Comparison of ENCODE assay signal across 21 cellular contexts in the genomic region with DNA sequence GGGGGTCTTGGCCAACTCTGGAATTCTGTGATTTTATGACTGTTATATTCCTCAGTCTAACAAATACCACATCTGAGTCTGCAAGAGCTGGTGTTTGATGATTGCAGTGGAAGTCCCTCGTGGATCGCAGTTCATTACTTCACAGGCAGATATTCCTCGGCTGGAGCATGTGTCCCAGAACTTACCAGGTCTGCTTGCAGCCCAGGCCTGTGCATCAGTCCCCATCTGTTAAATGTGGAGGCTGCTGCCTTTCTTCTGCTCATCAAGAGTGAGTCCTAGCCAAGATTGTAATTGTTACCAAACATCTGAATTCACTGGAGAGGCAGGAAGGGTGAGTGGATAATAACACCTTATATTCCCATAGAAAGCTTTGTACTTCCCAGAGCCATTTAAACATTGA.
"Had no signal": no experiment of that assay in that cellular context is flagged by ENCODE, and none has a peak within 500 bp of the region (broad histone marks: within the 10 kb centered on the region; RNA-seq: fewer than 3 reads in every experiment).

No MANE protein-coding gene starts in this region.

- DNase-seq: activated B cell treated with CpG ODN at 0.5 μM for 24 hours; activated CD4-positive, alpha-beta T cell treated with anti-CD3 and anti-CD28 coated beads, Interleukin-2, amount 10 ng/mL, durations not matched to agents 7 days and 5 days; activated CD8-positive, alpha-beta memory T cell treated with anti-CD3 and anti-CD28 coated beads, Interleukin-2, amount 50 U/mL, for 48 hours; activated gamma-delta T cell; activated T-cell treated with anti-CD3 and anti-CD28 coated beads, Interleukin-2, amount 50 U/mL, for 72 hours; amniotic stem cell; body of pancreas; central memory CD4-positive, alpha-beta T cell; cortex of kidney; effector CD8-positive, alpha-beta T cell; esophagus squamous epithelium; foreskin melanocyte; immature natural killer cell; mesendoderm; natural killer cell; stimulated activated CD4-positive, alpha-beta T cell treated with anti-CD3 and anti-CD28 coated beads, Interleukin-15, amount 100 ng/mL, for 24 hours; stimulated activated CD4-positive, alpha-beta T cell treated with anti-CD3 and anti-CD28 coated beads, Interleukin-4, amount 100 ng/mL, for 1 hour; stimulated activated naive B cell treated with anti-CD40 and anti-IgM and Interleukin-4, amounts not matched to agents 10 μg/mL and 1 μg/mL and 100 μg/mL, for 72 hours; substantia nigra had no signal

- H3K4me3 Mint-ChIP-seq: activated B cell treated with CpG ODN at 0.5 μM for 24 hours; activated CD4-positive, alpha-beta T cell treated with anti-CD3 and anti-CD28 coated beads, Interleukin-2, amount 10 ng/mL, durations not matched to agents 7 days and 5 days; activated T-cell treated with anti-CD3 and anti-CD28 coated beads, Interleukin-2, amount 50 U/mL, for 72 hours; immature natural killer cell; natural killer cell; stimulated activated naive B cell treated with anti-CD40 and anti-IgM and Interleukin-4, amounts not matched to agents 10 μg/mL and 1 μg/mL and 100 μg/mL, for 72 hours; type B pancreatic cell had no signal

- H3K4me1 Mint-ChIP-seq: activated CD4-positive, alpha-beta T cell treated with anti-CD3 and anti-CD28 coated beads, Interleukin-2, amount 10 ng/mL, durations not matched to agents 7 days and 5 days; immature natural killer cell had no signal

- H3K27me3 Mint-ChIP-seq: activated B cell treated with CpG ODN at 0.5 μM for 24 hours; activated CD4-positive, alpha-beta T cell treated with anti-CD3 and anti-CD28 coated beads, Interleukin-2, amount 10 ng/mL, durations not matched to agents 7 days and 5 days; stimulated activated naive B cell treated with anti-CD40 and anti-IgM and Interleukin-4, amounts not matched to agents 10 μg/mL and 1 μg/mL and 100 μg/mL, for 72 hours had no signal

- H3K27ac Mint-ChIP-seq: activated B cell treated with CpG ODN at 0.5 μM for 24 hours; activated CD4-positive, alpha-beta T cell treated with anti-CD3 and anti-CD28 coated beads, Interleukin-2, amount 10 ng/mL, durations not matched to agents 7 days and 5 days; activated naive CD4-positive, alpha-beta T cell treated with anti-CD3 and anti-CD28 coated beads, Interleukin-2, amount 50 U/mL, for 72 hours; activated T-cell treated with anti-CD3 and anti-CD28 coated beads, Interleukin-2, amount 50 U/mL, for 72 hours; immature natural killer cell; natural killer cell; stimulated activated naive B cell treated with anti-CD40 and anti-IgM and Interleukin-4, amounts not matched to agents 10 μg/mL and 1 μg/mL and 100 μg/mL, for 72 hours; type B pancreatic cell had no signal

- H3K9me3 Mint-ChIP-seq: immature natural killer cell, natural killer cell, type B pancreatic cell had no signal

- H3K36me3 Mint-ChIP-seq: natural killer cell had no signal

- ATAC-seq: activated naive CD4-positive, alpha-beta T cell treated with anti-CD3 and anti-CD28 coated beads, Interleukin-2, amount 50 U/mL, for 72 hours; activated T-cell treated with anti-CD3 and anti-CD28 coated beads, Interleukin-2, amount 50 U/mL, for 72 hours; body of pancreas; natural killer cell; stimulated activated naive B cell treated with anti-CD40 and anti-IgM and Interleukin-4, amounts not matched to agents 10 μg/mL and 1 μg/mL and 100 μg/mL, for 72 hours had no signal
